7 cellular contexts compared by ENCODE assay signal in the genomic region with DNA sequence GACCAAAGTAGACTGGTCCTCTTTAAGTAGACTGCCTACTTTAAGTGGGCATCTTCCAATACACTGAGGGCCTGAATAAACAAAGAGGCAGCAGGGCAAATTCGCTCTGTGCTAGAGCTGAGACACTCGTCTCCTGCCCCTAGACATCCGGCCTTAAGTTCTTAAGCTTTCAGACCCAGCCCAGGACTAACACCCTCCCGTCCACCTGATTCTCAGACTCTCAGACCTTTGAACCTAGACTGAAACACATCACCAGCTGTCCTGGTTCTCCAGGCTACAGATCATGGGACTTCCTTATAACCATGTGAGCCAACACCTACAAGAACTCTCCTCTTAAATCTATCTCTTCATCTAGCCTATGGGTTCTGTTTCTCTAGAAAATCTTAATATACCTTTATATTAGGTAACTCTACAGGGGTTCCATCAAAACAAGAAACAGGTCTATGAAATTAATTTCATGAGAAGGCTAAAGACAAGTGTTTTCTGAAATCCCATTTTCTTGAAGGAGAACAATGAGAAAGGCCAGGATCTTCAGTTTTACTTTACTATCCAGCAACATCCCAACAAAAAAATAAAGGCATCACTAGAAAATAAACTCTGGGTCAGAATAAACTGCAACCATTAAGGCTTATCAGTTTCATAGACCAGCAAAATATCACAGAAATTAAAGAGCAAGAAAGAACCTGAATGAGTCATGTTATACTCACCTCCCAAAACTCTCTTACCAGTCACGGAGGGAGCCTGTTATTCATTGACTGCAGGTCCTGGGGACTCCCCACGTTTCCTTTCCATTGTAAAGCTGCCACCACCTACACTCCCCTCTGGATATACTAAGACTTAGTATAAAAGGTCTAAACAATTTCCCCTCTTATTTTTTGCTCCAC. TPM values are rescaled to one million over a fixed set of nuclear protein-coding genes. Genes with fewer than 3 reads are reported as not detected.
DNase-seq lines count a peak whose midpoint lies in the region; ATAC-seq and TF ChIP-seq lines count a peak whose summit lies in the region.

No MANE protein-coding gene starts in this region.

- intact Hi-C loops in HCT116 (cut with micrococcal nuclease) = no loop called here

- ATAC-seq in HCT116 (peak; percentile 80), SK-N-SH treated with all-trans-retinoic acid at 6 μM for 48 hours (peak; percentile 55; the same call in 1 of the 3 replicates)
- ATAC-seq in stimulated activated effector memory CD8-positive, alpha-beta T cell treated with anti-CD3 and anti-CD28 coated beads, Interleukin-12 subunit alpha, Interleukin-12 subunit beta, amount 100 ng/mL, for 72 hours = peak; percentile 42

- no peaks in the 10 kb centered on the region for H3K4me1 Mint-ChIP-seq in stimulated activated effector memory CD8-positive, alpha-beta T cell treated with anti-CD3 and anti-CD28 coated beads, Interleukin-12 subunit alpha, Interleukin-12 subunit beta, amount 100 ng/mL, for 72 hours

- RAD21 ChIA-PET in HCT116 (lab: Charles Lee; ENCODE audit: low non-redundant PET in 1 of 2, low total read pairs in 2 of 2, uncharacterized antibody in 2 of 2, unreplicated experiment in 2 of 2) = interaction anchor here in 1 of 2 experiments (0.7 kb wide), 1 partner anchor 113 kb away, joined by 6 read pairs; no protein-coding TSS in a partner anchor

- H2AFZ ChIP-seq in HCT116 (ENCODE audit: low read depth, low read length, poor library complexity, severe bottlenecking) = no peak overlapping the region

- H3K4me3 Mint-ChIP-seq in stimulated activated effector memory CD8-positive, alpha-beta T cell treated with anti-CD3 and anti-CD28 coated beads, Interleukin-12 subunit alpha, Interleukin-12 subunit beta, amount 100 ng/mL, for 72 hours = no peak overlapping the region

- no peak for TF ChIP-seq POLR2A in HCT116 (IDR thresholded peaks at IDR 0.05; ENCODE audit: borderline replicate concordance, extremely low read depth, insufficient read depth, insufficient read length)

- peaks cover 54% of the 10 kb centered on the region for H3K79me2 ChIP-seq in HCT116 (ENCODE audit: insufficient read depth, low read length)

- TF ChIP-seq RAD21 in HCT116 (IDR thresholded peaks at IDR 0.05; ENCODE audit: low read depth) = no peak

- H3K27me3 ChIP-seq in HCT116 (ENCODE audit: insufficient read depth, low read length) (no peaks in the 10 kb centered on the region), kidney epithelial cell (ENCODE audit: control insufficient read depth, insufficient read depth, low read length) (no peaks in the 10 kb centered on the region)

- no peak overlapping the region for H3K27ac Mint-ChIP-seq in stimulated activated effector memory CD8-positive, alpha-beta T cell treated with anti-CD3 and anti-CD28 coated beads, Interleukin-12 subunit alpha, Interleukin-12 subunit beta, amount 100 ng/mL, for 72 hours

- H3K9me3 Mint-ChIP-seq in stimulated activated effector memory CD8-positive, alpha-beta T cell treated with anti-CD3 and anti-CD28 coated beads, Interleukin-12 subunit alpha, Interleukin-12 subunit beta, amount 100 ng/mL, for 72 hours = peaks cover 10% of the 10 kb centered on the region

- no peaks in the 10 kb centered on the region for H3K36me3 Mint-ChIP-seq in stimulated activated effector memory CD8-positive, alpha-beta T cell treated with anti-CD3 and anti-CD28 coated beads, Interleukin-12 subunit alpha, Interleukin-12 subunit beta, amount 100 ng/mL, for 72 hours

- peak overlapping the region; percentile 22; the same call in 1 of the 2 replicates for H3K9ac ChIP-seq in HCT116 (ENCODE audit: low read length)

- DNase-seq in HCT116 (ENCODE audit: low read depth, low spot score) (peak; percentile 66), kidney epithelial cell (ENCODE audit: low read depth) (peak; percentile 77), COLO829 (ENCODE audit: low spot score) (no peak), DMS153 treated with DMSO at 0.1 percent for 48 hours (lab: John Stamatoyannopoulos, UW; ENCODE audit: unreplicated experiment) (no peak), T-helper 9 cell (no peak)
- DNase-seq in stimulated activated effector memory CD8-positive, alpha-beta T cell treated with anti-CD3 and anti-CD28 coated beads, Interleukin-12 subunit alpha, Interleukin-12 subunit beta, amount 100 ng/mL, for 72 hours (ENCODE audit: low spot score in 2 of 2) = no peak

- H3K4me2 ChIP-seq in HCT116 (ENCODE audit: low read length) = no peak overlapping the region

- H3K4me1 ChIP-seq in HCT116 (ENCODE audit: control insufficient read depth in 1 of 2, insufficient read depth in 2 of 2, low read length in 2 of 2) = peaks cover 0 to 14% of the 10 kb centered on the region in 2 experiments

- H3K36me3 ChIP-seq in HCT116 (ENCODE audit: control insufficient read depth in 1 of 2, insufficient read depth in 2 of 2, low read length in 2 of 2) (no peaks in the 10 kb centered on the region), kidney epithelial cell (ENCODE audit: control insufficient read depth, insufficient read depth, low read length) (no peaks in the 10 kb centered on the region)

- H3K4me3 ChIP-seq in HCT116 (replicated peaks in 1 of 2; ENCODE audit: low read depth in 1 of 2, low read length in 2 of 2) (0 out of 4 replicates have a peak overlapping the region, but pooled peaks of 1 of the 2 experiments have one; percentile 3), kidney epithelial cell (ENCODE audit: low read depth, low read length) (no peak overlapping the region)

- H4K20me1 ChIP-seq in HCT116 (ENCODE audit: insufficient read depth) = peaks cover 4% of the 10 kb centered on the region; the same call in 1 of the 2 replicates

- CTCF ChIA-PET in HCT116 (lab: Charles Lee) = no interaction called here

- H3K27ac ChIP-seq in HCT116 (ENCODE audit: low read depth, low read length) = no peak overlapping the region

- TF ChIP-seq CTCF in HCT116 (IDR thresholded peaks at IDR 0.05 in 2 of 3, conservative IDR thresholded peaks at IDR 0.05 in 1 of 3; ENCODE audit: borderline replicate concordance in 1 of 3, insufficient read depth in 1 of 3, low read depth in 2 of 3, low read length in 2 of 3) (no peak), kidney epithelial cell (IDR thresholded peaks at IDR 0.05; ENCODE audit: insufficient read depth, low read length, poor library complexity, severe bottlenecking) (no peak)

- POLR2A ChIA-PET in HCT116 (lab: Charles Lee) = interaction anchor here (0.9 kb wide), 1 partner anchor 26 kb away, joined by 4 read pairs; no protein-coding TSS in a partner anchor

- H3K9me3 ChIP-seq in HCT116 (ENCODE audit: control insufficient read depth in 1 of 2, insufficient read depth in 1 of 2, low read depth in 1 of 2, low read length in 2 of 2) = no peaks in the 10 kb centered on the region

- no TSS peak for BruUV-seq in HCT116 (replicated peaks; lab: Mats Ljungman, UMichigan)

- H3K9me2 ChIP-seq in HCT116 (ENCODE audit: insufficient read depth) = no peaks in the 10 kb centered on the region

TF ChIP-seq in HCT116, 20 proteins besides CTCF, POLR2A, EP300 and RAD21:
- TF ChIP-seq EZH2phosphoT487 (IDR thresholded peaks at IDR 0.05; ENCODE audit: borderline replicate concordance) = no peak
- TF ChIP-seq JUND (IDR thresholded peaks at IDR 0.05) = peak; percentile 76
- TF ChIP-seq SRF (IDR thresholded peaks at IDR 0.05; ENCODE audit: low read depth) = 0 out of 2 replicates have a peak, but pooled peaks have one; percentile 34
- peak; percentile 31; the same call in 1 of the 2 replicates for TF ChIP-seq EGR1 (IDR thresholded peaks at IDR 0.05; ENCODE audit: low read depth)
- TF ChIP-seq POLR2AphosphoS5 (IDR thresholded peaks at IDR 0.05; ENCODE audit: low read depth, low read length) = no peak; the same call in 1 of the 2 replicates
- TF ChIP-seq FOSL1 (IDR thresholded peaks at IDR 0.05; ENCODE audit: low read depth) = peak; percentile 85
- no peak for TF ChIP-seq ELF1 (IDR thresholded peaks at IDR 0.05; ENCODE audit: borderline replicate concordance, low read depth)
- peak; percentile 57 for TF ChIP-seq SP1 (IDR thresholded peaks at IDR 0.05; ENCODE audit: low read depth)

TF ChIP-seq in SK-N-SH treated with all-trans-retinoic acid at 6 μM for 48 hours, 23 proteins besides CTCF, POLR2A, EP300 and RAD21 (continues in another document):
- TF ChIP-seq TOX (CRISPR knock-in tag; IDR thresholded peaks at IDR 0.05; ENCODE audit: borderline replicate concordance) = no peak
- TF ChIP-seq ISL1 (CRISPR knock-in tag; IDR thresholded peaks at IDR 0.05) = no peak
- no peak for TF ChIP-seq PPARA (CRISPR knock-in tag; IDR thresholded peaks at IDR 0.05; ENCODE audit: borderline replicate concordance)
- TF ChIP-seq OSR1 (CRISPR knock-in tag; IDR thresholded peaks at IDR 0.05) = no peak
- no peak for TF ChIP-seq ESRRG (CRISPR knock-in tag; IDR thresholded peaks at IDR 0.05)
- TF ChIP-seq POU6F1 (CRISPR knock-in tag; IDR thresholded peaks at IDR 0.05; ENCODE audit: borderline replicate concordance, low read depth) = no peak
- TF ChIP-seq PATZ1 (CRISPR knock-in tag; IDR thresholded peaks at IDR 0.05; ENCODE audit: borderline replicate concordance) = no peak
- no peak for TF ChIP-seq CSDC2 (CRISPR knock-in tag; IDR thresholded peaks at IDR 0.05)

RNA-seq across cellular contexts. Expression of gene ADGRA3, which starts 14.8 kb away (rescaled TPM):
- total RNA-seq in HCT116 (2021; ENCODE audit: unreplicated experiment) = 43.0 TPM
- polyA plus RNA-seq in HCT116 (2012) = 18.3 and 20.5 TPM in 2 replicates
- total RNA-seq in kidney epithelial cell = 23.2 and 30.5 TPM in 2 replicates

Comparison
In these comparisons a context has a peak if more than half of its experiments do, and no peak if none do; other contexts are left out.
1. DNase-seq: peak in HCT116 (single experiment) and kidney epithelial cell (single experiment); none in stimulated activated effector memory CD8-positive, alpha-beta T cell treated with anti-CD3 and anti-CD28 coated beads, Interleukin-12 subunit alpha, Interleukin-12 subunit beta, amount 100 ng/mL, for 72 hours (0 of 2), COLO829 (single experiment), DMS153 treated with DMSO at 0.1 percent for 48 hours (single experiment) and T-helper 9 cell (single experiment).
2. Peak in every context shown above with its lines, with median percentiles within 50 percentile points of each other: ATAC-seq.